ENCODE assay signal across 8 cellular contexts in the genomic region with DNA sequence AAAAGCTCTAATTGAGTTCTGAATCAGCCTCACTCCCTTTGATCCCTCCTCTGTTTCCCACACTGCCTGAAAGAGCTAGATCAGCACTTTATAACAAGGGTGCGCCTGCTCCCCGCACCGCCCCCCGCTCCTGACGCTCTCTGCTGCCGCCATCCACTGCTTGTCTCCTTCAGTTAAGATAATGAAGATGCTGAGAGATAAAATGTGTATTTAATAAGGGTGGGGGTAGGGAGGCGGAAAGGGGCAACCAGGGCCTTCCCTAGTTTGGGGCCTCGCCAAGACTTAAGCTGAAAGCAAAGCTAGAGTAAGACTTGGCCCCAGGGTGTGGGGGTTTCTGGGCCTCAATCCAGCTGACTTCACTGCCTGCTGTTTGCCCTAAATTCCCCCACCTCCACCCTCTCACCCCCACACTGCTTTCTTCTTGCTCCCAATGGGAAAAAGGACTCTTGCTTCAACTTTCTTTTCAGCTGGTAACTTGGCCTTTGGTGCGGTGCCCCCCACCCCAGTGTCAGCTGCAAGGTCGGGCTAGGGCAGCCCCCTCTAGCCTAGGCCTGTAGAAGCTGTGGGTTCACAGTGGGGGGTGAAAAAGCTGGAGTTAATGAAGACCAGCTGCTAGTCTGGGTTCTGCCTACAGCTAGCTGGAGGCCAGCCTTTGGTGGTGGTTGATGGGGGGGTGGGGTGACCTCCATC. TPM values are rescaled to one million over a fixed set of nuclear protein-coding genes. Genes with fewer than 3 reads are reported as not detected.
DNase-seq lines count a peak whose midpoint lies in the region; ATAC-seq and TF ChIP-seq lines count a peak whose summit lies in the region.

No MANE protein-coding gene starts in this region.

- H3K27ac ChIP-seq in RWPE2 (ENCODE audit: poor library complexity, severe bottlenecking) (peak overlapping the region; percentile 97), skin epidermis (peak overlapping the region in 20 of 21 experiments; percentile 17 to 85 (median 73))

- no peaks in the 10 kb centered on the region for H3K9me3 ChIP-seq in RWPE2 (ENCODE audit: severe bottlenecking)

- TF ChIP-seq CTCF in RWPE2 (IDR thresholded peaks at IDR 0.05; ENCODE audit: poor library complexity, severe bottlenecking) (no peak), fibroblast of the aortic adventitia (IDR thresholded peaks at IDR 0.05; ENCODE audit: insufficient read depth, low read length) (no peak)

- H3K4me3 ChIP-seq in RWPE2 (ENCODE audit: severe bottlenecking), result no peak overlapping the region
- H3K4me3 ChIP-seq in fibroblast of the aortic adventitia (ENCODE audit: low read depth, low read length), result no peak overlapping the region
- H3K4me3 ChIP-seq in skin epidermis, result no peak overlapping the region

- no peak; the same call in 2 of the 3 replicates for ATAC-seq in RWPE2 (ENCODE audit: low read depth)
- ATAC-seq in GM21825 (IDR thresholded peaks at IDR 0.05; ENCODE audit: unreplicated experiment), result no peak
- ATAC-seq in HG02840 (IDR thresholded peaks at IDR 0.05; ENCODE audit: low FRiP score, unreplicated experiment), result no peak

- H3K4me1 ChIP-seq in RWPE2 (ENCODE audit: insufficient read depth, poor library complexity, severe bottlenecking), result peaks cover 56% of the 10 kb centered on the region

- DNase-seq in DMS53 (lab: John Stamatoyannopoulos, UW) (peak; percentile 45), DMS53 treated with DMSO at 0.1 percent for 48 hours (lab: John Stamatoyannopoulos, UW; ENCODE audit: unreplicated experiment) (no peak), RWPE2 (ENCODE audit: low spot score) (peak; percentile 63), fibroblast of the aortic adventitia (ENCODE audit: low read depth) (peak; percentile 67), GM19238 (ENCODE audit: insufficient read length, low spot score) (no peak)

- peaks cover 20% of the 10 kb centered on the region for H3K36me3 ChIP-seq in RWPE2 (ENCODE audit: low read depth)

- H3K27me3 ChIP-seq in RWPE2 (ENCODE audit: insufficient read depth, poor library complexity, severe bottlenecking), result no peaks in the 10 kb centered on the region

RNA-seq across cellular contexts. Expression of a gene that starts 1.8 kb away (rescaled TPM):
- total RNA-seq in fibroblast of the aortic adventitia (ENCODE audit: low replicate concordance), result 16.0 and 25.2 TPM in 2 replicates

RNA-seq across cellular contexts. Expression of a gene that starts 19.5 kb away (rescaled TPM):
- total RNA-seq in fibroblast of the aortic adventitia (ENCODE audit: low replicate concordance), result 2.9 and 40.4 TPM in 2 replicates

RNA-seq across cellular contexts. Expression of a gene that starts 57.4 kb away (rescaled TPM):
- 5.9 TPM in 1 of 2 replicates, not detected in the other for total RNA-seq in fibroblast of the aortic adventitia (ENCODE audit: low replicate concordance)

Comparison
In these comparisons a context has a peak if more than half of its experiments do, and no peak if none do; other contexts are left out.
1. DNase-seq: peak in DMS53 (single experiment), RWPE2 (single experiment) and fibroblast of the aortic adventitia (single experiment); none in DMS53 treated with DMSO at 0.1 percent for 48 hours (single experiment) and GM19238 (single experiment).